23 cellular contexts compared by ENCODE assay signal in the genomic region with DNA sequence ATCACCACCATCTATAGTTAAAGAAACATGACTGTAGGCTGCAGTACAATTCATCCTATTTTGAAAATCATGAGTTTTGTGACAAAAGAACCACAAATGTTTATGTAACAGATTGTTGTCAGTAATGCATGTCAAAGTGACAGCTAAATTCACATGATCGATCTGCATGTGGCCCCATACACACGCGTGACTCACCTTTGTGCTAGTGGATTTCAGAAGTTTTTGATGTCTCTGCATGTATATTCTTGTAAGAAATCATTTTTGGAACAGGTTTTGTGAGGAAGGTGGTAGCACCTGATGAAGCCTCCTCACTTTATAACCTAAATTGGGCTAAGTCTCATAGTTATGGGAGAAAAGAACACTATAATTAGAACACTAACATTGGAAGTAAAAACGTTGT. TPM values are rescaled to one million over a fixed set of nuclear protein-coding genes. Genes with fewer than 3 reads are reported as not detected.
"Had no signal": no experiment of that assay in that cellular context is flagged by ENCODE, and none has a peak within 500 bp of the region (broad histone marks: within the 10 kb centered on the region; RNA-seq: fewer than 3 reads in every experiment).

No MANE protein-coding gene starts in this region.

- H3K27me3 ChIP-seq: colonic mucosa, hepatocyte had no signal

- ATAC-seq: effector memory CD8-positive, alpha-beta T cell; gastrocnemius medialis; heart left ventricle; left cardiac atrium; left lung; left ventricle myocardium superior; lower lobe of right lung; naive thymus-derived CD4-positive, alpha-beta T cell had no signal

- H3K4me1 ChIP-seq: colonic mucosa, esophagus muscularis mucosa, gastrocnemius medialis, heart left ventricle, left lung, lower lobe of right lung had no signal

- H3K27ac ChIP-seq: colonic mucosa, epithelial cell of prostate, esophagus muscularis mucosa, gastrocnemius medialis, heart left ventricle, hepatocyte, left lung, lower lobe of right lung had no signal

- H3K9me3 ChIP-seq: colonic mucosa, esophagus muscularis mucosa, gastrocnemius medialis, heart left ventricle, left lung, lower lobe of right lung had no signal

- H3K4me3 ChIP-seq: colonic mucosa, esophagus muscularis mucosa, gastrocnemius medialis, heart left ventricle, hepatocyte, left lung, lower lobe of right lung had no signal

- H3K36me3 ChIP-seq: colonic mucosa, esophagus muscularis mucosa, gastrocnemius medialis, heart left ventricle, left lung, lower lobe of right lung had no signal

- DNase-seq: cerebellar nuclear complex; colonic mucosa; cortex of kidney; effector CD8-positive, alpha-beta T cell; effector memory CD8-positive, alpha-beta T cell; endodermal cell; erythroblast; foreskin melanocyte; gastrocnemius medialis; heart left ventricle; hypothalamus; left cardiac atrium; left lung; left ventricle myocardium superior; lower lobe of right lung; mesenchymal stem cell; naive thymus-derived CD4-positive, alpha-beta T cell had no signal

- H3K4me2 ChIP-seq: hepatocyte had no signal

- H3K79me2 ChIP-seq: hepatocyte had no signal

- H2AFZ ChIP-seq: hepatocyte had no signal

- FAIRE-seq: endometrium, keratinocyte had no signal

RNA-seq across cellular contexts. Expression of gene RNF32, which starts 17.1 kb away (rescaled TPM):
- total RNA-seq: left ventricle myocardium superior, mesenteric fat pad had no signal
